In genomic region chr4:19300213-19300612, GRCh38 we compare ENCODE assay signal across 26 cellular contexts.
DNase-seq lines count a peak whose midpoint lies in the region; ATAC-seq, FAIRE-seq and TF ChIP-seq lines count a peak whose summit lies in the region.
"Had no signal": no experiment of that assay in that cellular context is flagged by ENCODE, and none has a peak within 500 bp of the region (broad histone marks: within the 10 kb centered on the region; RNA-seq: fewer than 3 reads in every experiment).

No MANE protein-coding gene starts in this region.

- H3K4me1 ChIP-seq in GM23248 (ENCODE audit: insufficient read depth) (peaks cover 25% of the 10 kb centered on the region), foreskin keratinocyte (no peaks in the 10 kb centered on the region)
- H3K4me1 ChIP-seq: heart left ventricle, lower lobe of right lung, pancreas had no signal

- no peaks in the 10 kb centered on the region for H3K79me2 ChIP-seq in GM23248 (ENCODE audit: insufficient read depth)

- H4K20me1 ChIP-seq in GM23248 (ENCODE audit: insufficient read depth): no peaks in the 10 kb centered on the region

- ATAC-seq in foreskin keratinocyte: peak; percentile 16
- no peak for ATAC-seq in HG02623 (IDR thresholded peaks at IDR 0.05; ENCODE audit: unreplicated experiment)
- ATAC-seq: heart left ventricle, lower lobe of right lung, pancreas, WTC11 had no signal

- peak overlapping the region; percentile 37 for H3K4me2 ChIP-seq in GM23248 (ENCODE audit: unreplicated experiment)
- H3K4me2 ChIP-seq: KMS-11 had no signal

- no peaks in the 10 kb centered on the region for H3K9me3 ChIP-seq in GM23248 (ENCODE audit: low read depth)
- H3K9me3 ChIP-seq: lower lobe of right lung, pancreas had no signal

- no peak overlapping the region for H3K27ac ChIP-seq in GM23248
- H3K27ac ChIP-seq in foreskin keratinocyte: no peak overlapping the region
- H3K27ac ChIP-seq: heart left ventricle, KMS-11, lower lobe of right lung, pancreas had no signal

- H2AFZ ChIP-seq in GM23248: no peak overlapping the region

- TF ChIP-seq CTCF in foreskin keratinocyte (conservative IDR thresholded peaks at IDR 0.05): no peak

- peaks cover 8% of the 10 kb centered on the region; the same call in 1 of the 2 replicates for H3F3A ChIP-seq in GM23248 (ENCODE audit: insufficient read depth)

- in situ Hi-C loops in GM23248 (cut with MboI): no loop called here

- no peaks in the 10 kb centered on the region for H3K9me2 ChIP-seq in GM23248 (ENCODE audit: insufficient read depth)

- H3K27me3 ChIP-seq in GM23248 (replicated peaks; ENCODE audit: insufficient read depth) (no peaks in the 10 kb centered on the region), foreskin keratinocyte (no peaks in the 10 kb centered on the region)
- H3K27me3 ChIP-seq: heart left ventricle, pancreas had no signal

- WGBS in GM23248 (ENCODE audit: low coverage in 1 of 2, low lambda C conversion rate in 2 of 2, missing lambda C conversion rate in 2 of 2), 2 experiments: 24 to 40% methylated on average over 1 of the region's 1 CpG

- no peak for FAIRE-seq in frontal cortex (lab: Jason Lieb, UNC)
- FAIRE-seq: endometrium, GM12891 had no signal

- no peak overlapping the region for H3K4me3 ChIP-seq in GM23248
- H3K4me3 ChIP-seq: heart left ventricle, lower lobe of right lung, pancreas had no signal

- no peaks in the 10 kb centered on the region for H3K36me3 ChIP-seq in GM23248 (ENCODE audit: low read depth)
- H3K36me3 ChIP-seq: heart left ventricle, lower lobe of right lung, pancreas had no signal

- DNase-seq in AG08395 (ENCODE audit: low spot score): peak; percentile 51
- DNase-seq in GM23248: peak; percentile 71
- DNase-seq in amniotic epithelial cell (ENCODE audit: low read depth): peak; percentile 72
- peak in 1 of 2 donors; percentile 15 for DNase-seq in foreskin keratinocyte
- DNase-seq in frontal cortex (ENCODE audit: low spot score in 2 of 2): no peak
- DNase-seq in NCI-H2196 (lab: John Stamatoyannopoulos, UW; ENCODE audit: unreplicated experiment): no peak
- DNase-seq in NCI-H510A (lab: John Stamatoyannopoulos, UW): no peak
- DNase-seq: ACHN; activated naive CD4-positive, alpha-beta T cell treated with anti-CD3 and anti-CD28 coated beads, Interleukin-2, amount 50 U/mL, for 16 hours; Calu3; central memory CD4-positive, alpha-beta T cell; DMS79 treated with DMSO at 0.1 percent for 48 hours; heart left ventricle; lower lobe of right lung; NCI-H1436; NCI-H524 treated with DMSO at 0.1 percent for 48 hours; nephron progenitor cell; NK-92 treated with Interleukin-12 subunit alpha and Interleukin-12 subunit beta, amount 100 ng/mL, for 24 hours; pancreas; SHP77 treated with DMSO at 0.1 percent for 48 hours; trophoblast cell had no signal

- no peak overlapping the region for H3K9ac ChIP-seq in GM23248
- H3K9ac ChIP-seq: KMS-11 had no signal

Comparison
In these comparisons a context has a peak if more than half of its experiments do, and no peak if none do; other contexts are left out.
1. DNase-seq: peak in AG08395 (single experiment), GM23248 (single experiment) and amniotic epithelial cell (single experiment); none in frontal cortex (0 of 2), NCI-H2196 (single experiment) and NCI-H510A (single experiment).